15 cellular contexts compared by ENCODE assay signal in the genomic region with DNA sequence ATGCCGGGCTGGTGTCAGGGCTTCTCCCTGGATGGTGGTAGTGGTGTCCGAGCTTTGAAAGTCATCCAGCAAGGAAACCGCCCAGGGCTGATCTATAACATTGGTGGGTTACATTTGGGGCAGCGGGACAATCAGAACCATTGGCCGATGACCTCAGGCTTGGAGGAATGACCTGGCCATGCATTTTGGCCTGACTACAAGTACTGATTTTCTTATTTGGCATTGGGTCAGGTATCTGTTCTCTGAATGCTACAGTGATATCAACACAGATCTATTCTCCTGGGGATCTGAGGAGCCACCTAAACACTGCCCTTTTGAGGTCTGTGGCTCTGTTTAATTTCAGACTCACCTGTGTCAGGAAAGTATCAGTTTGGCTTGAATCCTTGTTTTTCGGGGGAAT.
DNase-seq lines count a peak whose midpoint lies in the region; ATAC-seq and TF ChIP-seq lines count a peak whose summit lies in the region.
"Had no signal": no experiment of that assay in that cellular context is flagged by ENCODE, and none has a peak within 500 bp of the region (broad histone marks: within the 10 kb centered on the region; RNA-seq: fewer than 3 reads in every experiment).

No MANE protein-coding gene starts in this region.

- H3K27me3 Mint-ChIP-seq in GM23338 (ENCODE audit: insufficient read depth, low read depth, poor library complexity), result no peaks in the 10 kb centered on the region
- H3K27me3 Mint-ChIP-seq in stimulated activated naive B cell treated with anti-CD40 and anti-IgM and Interleukin-4, amounts not matched to agents 10 μg/mL and 1 μg/mL and 100 μg/mL, for 72 hours, result no peaks in the 10 kb centered on the region
- H3K27me3 Mint-ChIP-seq: B cell had no signal

- H3K27ac ChIP-seq in GM23338 (ENCODE audit: low read depth) (no peak overlapping the region; the same call in 1 of the 2 replicates), VCaP (peak overlapping the region; percentile 83), esophagus squamous epithelium (peak overlapping the region; percentile 17 to 80 (median 46)), tibial nerve (no peak overlapping the region), body of pancreas (no peak overlapping the region)

- TF ChIP-seq EP300 in tibial nerve (IDR thresholded peaks at IDR 0.05), result no peak

- H3K9me3 ChIP-seq in esophagus squamous epithelium, result no peaks in the 10 kb centered on the region
- H3K9me3 ChIP-seq in tibial nerve, result no peaks in the 10 kb centered on the region
- no peaks in the 10 kb centered on the region for H3K9me3 ChIP-seq in body of pancreas

- H3K4me3 Mint-ChIP-seq in GM23338, result no peak overlapping the region
- no peak overlapping the region for H3K4me3 Mint-ChIP-seq in stimulated activated naive B cell treated with anti-CD40 and anti-IgM and Interleukin-4, amounts not matched to agents 10 μg/mL and 1 μg/mL and 100 μg/mL, for 72 hours
- H3K4me3 Mint-ChIP-seq: B cell; CD8-positive, alpha-beta T cell; HFFc6 had no signal

- H3K4me1 Mint-ChIP-seq in GM23338, result peaks cover 18% of the 10 kb centered on the region
- H3K4me1 Mint-ChIP-seq in stimulated activated naive B cell treated with anti-CD40 and anti-IgM and Interleukin-4, amounts not matched to agents 10 μg/mL and 1 μg/mL and 100 μg/mL, for 72 hours, result no peaks in the 10 kb centered on the region
- H3K4me1 Mint-ChIP-seq: B cell had no signal

- H3K4me1 ChIP-seq in GM23338 (ENCODE audit: insufficient read depth), result peaks cover 6% of the 10 kb centered on the region
- peaks cover 0 to 42% (median 10%) of the 10 kb centered on the region in 3 donors for H3K4me1 ChIP-seq in esophagus squamous epithelium
- peaks cover 0 to 31% (median 4%) of the 10 kb centered on the region in 4 donors for H3K4me1 ChIP-seq in tibial nerve
- peaks cover 35% of the 10 kb centered on the region for H3K4me1 ChIP-seq in body of pancreas

- peaks cover 8% of the 10 kb centered on the region; the same call in 1 of the 3 replicates for H3K36me3 Mint-ChIP-seq in GM23338 (ENCODE audit: low read depth)
- H3K36me3 Mint-ChIP-seq in stimulated activated naive B cell treated with anti-CD40 and anti-IgM and Interleukin-4, amounts not matched to agents 10 μg/mL and 1 μg/mL and 100 μg/mL, for 72 hours, result peaks cover 29 to 58% of the 10 kb centered on the region in 2 donors

- no peak overlapping the region for H3K4me2 ChIP-seq in GM23338

- H4K20me1 ChIP-seq in GM23338 (replicated peaks; ENCODE audit: insufficient read depth), result peaks cover 3% of the 10 kb centered on the region

- no peaks in the 10 kb centered on the region for H3K9me3 Mint-ChIP-seq in GM23338
- H3K9me3 Mint-ChIP-seq in stimulated activated naive B cell treated with anti-CD40 and anti-IgM and Interleukin-4, amounts not matched to agents 10 μg/mL and 1 μg/mL and 100 μg/mL, for 72 hours, result no peaks in the 10 kb centered on the region
- H3K9me3 Mint-ChIP-seq: CD8-positive, alpha-beta T cell; HFFc6 had no signal

- H3K27me3 ChIP-seq in GM23338 (ENCODE audit: insufficient read depth) (no peaks in the 10 kb centered on the region), esophagus squamous epithelium (no peaks in the 10 kb centered on the region), tibial nerve (no peaks in the 10 kb centered on the region), body of pancreas (no peaks in the 10 kb centered on the region)

- WGBS in esophagus squamous epithelium, 2 donors, result 70 to 88% methylated on average over 3 to 6 of the region's 6 CpGs
- 88 to 91% methylated on average over 6 of the region's 6 CpGs for WGBS in tibial nerve, 2 donors
- WGBS in body of pancreas, 2 donors, result 86 to 87% methylated on average over 6 of the region's 6 CpGs

- TF ChIP-seq CTCF in GM23338 (conservative IDR thresholded peaks at IDR 0.05; ENCODE audit: low read depth in 2 of 2) (no peak), VCaP (conservative IDR thresholded peaks at IDR 0.05) (no peak), esophagus squamous epithelium (IDR thresholded peaks at IDR 0.05) (no peak), tibial nerve (IDR thresholded peaks at IDR 0.05) (no peak), body of pancreas (IDR thresholded peaks at IDR 0.05) (no peak)

- no peak overlapping the region for H3K4me3 ChIP-seq in GM23338
- no peak overlapping the region for H3K4me3 ChIP-seq in esophagus squamous epithelium
- no peak overlapping the region for H3K4me3 ChIP-seq in tibial nerve
- H3K4me3 ChIP-seq in body of pancreas, result no peak overlapping the region

- ATAC-seq in GM23338, result peak; percentile 35; the same call in 2 of the 3 replicates
- no peak for ATAC-seq in stimulated activated naive B cell treated with anti-CD40 and anti-IgM and Interleukin-4, amounts not matched to agents 10 μg/mL and 1 μg/mL and 100 μg/mL, for 72 hours (replicated peaks)
- ATAC-seq in body of pancreas, result no peak
- ATAC-seq: CD8-positive, alpha-beta T cell had no signal

- TF ChIP-seq POLR2A in esophagus squamous epithelium (IDR thresholded peaks at IDR 0.05), result no peak
- no peak for TF ChIP-seq POLR2A in tibial nerve (IDR thresholded peaks at IDR 0.05)
- TF ChIP-seq POLR2A in body of pancreas (IDR thresholded peaks at IDR 0.05), result no peak

- H3K36me3 ChIP-seq in GM23338 (ENCODE audit: insufficient read depth) (peaks cover 5% of the 10 kb centered on the region; the same call in 1 of the 2 replicates), esophagus squamous epithelium (peaks cover 0 to 84% (median 18%) of the 10 kb centered on the region in 3 donors), tibial nerve (peaks cover 2 to 56% (median 11%) of the 10 kb centered on the region in 3 donors), body of pancreas (replicated peaks in 1 of 2; ENCODE audit: insufficient read depth in 1 of 2, low read depth in 2 of 2) (peaks cover 0 to 8% of the 10 kb centered on the region in 2 donors)

- DNase-seq in GM23338 (ENCODE audit: low spot score), result no peak
- DNase-seq in esophagus squamous epithelium (lab: John Stamatoyannopoulos, UW), result no peak
- no peak for DNase-seq in stimulated activated naive B cell treated with anti-CD40 and anti-IgM and Interleukin-4, amounts not matched to agents 10 μg/mL and 1 μg/mL and 100 μg/mL, for 72 hours
- DNase-seq in tibial nerve (ENCODE audit: low spot score in 2 of 2), result no peak
- no peak for DNase-seq in NCI-H345 (lab: John Stamatoyannopoulos, UW)
- no peak for DNase-seq in body of pancreas
- DNase-seq: C1 segment of cervical spinal cord; CD8-positive, alpha-beta T cell; COR-L47; DND-41; GDM1; HCEC 1CT; HFFc6 had no signal

- no peak overlapping the region for H2AFZ ChIP-seq in GM23338

- intact Hi-C loops in esophagus squamous epithelium (cut with DNase I), result no loop called here
- intact Hi-C loops in body of pancreas (cut with DNase I), result no loop called here

- no peak overlapping the region for H3K27ac Mint-ChIP-seq in GM23338
- H3K27ac Mint-ChIP-seq in stimulated activated naive B cell treated with anti-CD40 and anti-IgM and Interleukin-4, amounts not matched to agents 10 μg/mL and 1 μg/mL and 100 μg/mL, for 72 hours, result peak overlapping the region; percentile 31
- H3K27ac Mint-ChIP-seq: B cell; CD8-positive, alpha-beta T cell; HFFc6 had no signal

- no peaks in the 10 kb centered on the region for H3K9me2 ChIP-seq in GM23338 (ENCODE audit: insufficient read depth)

- H3K79me2 ChIP-seq in GM23338 (replicated peaks; ENCODE audit: insufficient read depth), result no peaks in the 10 kb centered on the region

- H3F3A ChIP-seq in GM23338 (replicated peaks; ENCODE audit: low read depth), result no peaks in the 10 kb centered on the region

TF ChIP-seq in GM23338, 12 proteins besides CTCF, POLR2A, EP300 and RAD21 (continues in another document):
- TF ChIP-seq JUNB (IDR thresholded peaks at IDR 0.05; ENCODE audit: unreplicated experiment) (no peak), STAT1 (IDR thresholded peaks at IDR 0.05; ENCODE audit: unreplicated experiment) (no peak), POLR2AphosphoS5 (IDR thresholded peaks at IDR 0.05; ENCODE audit: low read depth) (no peak), ZNF331 (CRISPR knock-in tag; IDR thresholded peaks at IDR 0.05; ENCODE audit: low read depth) (no peak), EZH2phosphoT487 (IDR thresholded peaks at IDR 0.05; ENCODE audit: unreplicated experiment) (no peak), NANOG (IDR thresholded peaks at IDR 0.05; ENCODE audit: borderline replicate concordance) (no peak)

Comparison
In these comparisons a context has a peak if more than half of its experiments do, and no peak if none do; other contexts are left out.
1. H3K27ac ChIP-seq: peak in VCaP (single experiment) and esophagus squamous epithelium (4 of 4); none in GM23338 (single experiment), tibial nerve (0 of 4) and body of pancreas (0 of 4).